In the genomic region with DNA sequence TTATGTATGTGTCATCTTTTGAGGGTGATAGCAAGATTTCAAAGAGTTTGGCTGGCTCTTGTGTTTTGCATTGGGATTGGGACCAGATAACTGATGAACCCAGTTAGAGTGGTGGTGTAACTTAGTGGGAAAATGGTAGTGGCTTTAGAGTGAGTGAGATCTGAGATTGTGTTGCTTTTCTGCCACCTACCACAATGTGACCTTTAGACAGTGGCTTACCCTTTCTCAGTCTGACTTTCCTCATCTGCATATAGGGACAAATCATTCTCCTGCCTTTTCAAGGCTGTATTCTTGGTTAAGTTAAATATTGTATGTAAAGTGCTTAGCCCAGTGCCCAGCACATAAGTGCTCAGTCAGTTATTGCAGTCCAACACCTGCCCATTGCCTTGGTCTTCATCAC, we compare ENCODE assay signal across 23 cellular contexts.
"Had no signal": no experiment of that assay in that cellular context is flagged by ENCODE, and none has a peak within 500 bp of the region (broad histone marks: within the 10 kb centered on the region; RNA-seq: fewer than 3 reads in every experiment).

No MANE protein-coding gene starts in this region.

- H3K9me3 Mint-ChIP-seq: activated naive CD4-positive, alpha-beta T cell treated with anti-CD3 and anti-CD28 coated beads, Interleukin-2, amount 50 U/mL, for 24 hours; central memory CD8-positive, alpha-beta T cell; effector memory CD8-positive, alpha-beta T cell; immature natural killer cell; mesothelial cell of epicardium; natural killer cell had no signal

- H3K4me3 ChIP-seq: breast epithelium, colonic mucosa, dorsolateral prefrontal cortex, hepatocyte, prostate gland, right atrium auricular region, spleen, stomach, suprapubic skin, tibial nerve had no signal

- ATAC-seq: effector memory CD8-positive, alpha-beta T cell; esophagus mucosa; left lobe of liver; natural killer cell had no signal

- H3K27ac ChIP-seq: breast epithelium, colonic mucosa, dorsolateral prefrontal cortex, hepatocyte, prostate gland, right atrium auricular region, spleen, stomach, suprapubic skin, tibial nerve had no signal

- H3K36me3 ChIP-seq: breast epithelium, colonic mucosa, prostate gland, right atrium auricular region, suprapubic skin, tibial nerve had no signal

- H3K4me1 ChIP-seq: breast epithelium, colonic mucosa, prostate gland, right atrium auricular region, spleen, suprapubic skin, tibial nerve had no signal

- H3K4me3 Mint-ChIP-seq: activated naive CD4-positive, alpha-beta T cell treated with anti-CD3 and anti-CD28 coated beads, Interleukin-2, amount 50 U/mL, for 24 hours; central memory CD8-positive, alpha-beta T cell; effector memory CD8-positive, alpha-beta T cell; immature natural killer cell; mesothelial cell of epicardium; natural killer cell had no signal

- H3K27me3 ChIP-seq: breast epithelium, colonic mucosa, hepatocyte, right atrium auricular region, spleen, stomach, suprapubic skin, tibial nerve had no signal

- H3K36me3 Mint-ChIP-seq: immature natural killer cell, natural killer cell had no signal

- H3K4me1 Mint-ChIP-seq: mesothelial cell of epicardium had no signal

- H3K27ac Mint-ChIP-seq: activated naive CD4-positive, alpha-beta T cell treated with anti-CD3 and anti-CD28 coated beads, Interleukin-2, amount 50 U/mL, for 24 hours; mesothelial cell of epicardium; natural killer cell had no signal

- H3K27me3 Mint-ChIP-seq: activated naive CD4-positive, alpha-beta T cell treated with anti-CD3 and anti-CD28 coated beads, Interleukin-2, amount 50 U/mL, for 24 hours; central memory CD8-positive, alpha-beta T cell; effector memory CD8-positive, alpha-beta T cell had no signal

- H3K9me3 ChIP-seq: breast epithelium, colonic mucosa, prostate gland, right atrium auricular region, spleen, stomach, suprapubic skin, tibial nerve had no signal

- DNase-seq: activated CD4-positive, alpha-beta T cell treated with anti-CD3 and anti-CD28 coated beads, Interleukin-2, amount 50 U/mL, for 4 hours; activated gamma-delta T cell; amniotic stem cell; colonic mucosa; dorsolateral prefrontal cortex; effector memory CD8-positive, alpha-beta T cell; foreskin melanocyte; immature natural killer cell; natural killer cell; spleen; stimulated activated CD4-positive, alpha-beta T cell treated with anti-CD3 and anti-CD28 coated beads, Interleukin-4, amount 100 ng/mL, for 1 hour; stomach had no signal
